8 cellular contexts compared by ENCODE assay signal in the genomic region with DNA sequence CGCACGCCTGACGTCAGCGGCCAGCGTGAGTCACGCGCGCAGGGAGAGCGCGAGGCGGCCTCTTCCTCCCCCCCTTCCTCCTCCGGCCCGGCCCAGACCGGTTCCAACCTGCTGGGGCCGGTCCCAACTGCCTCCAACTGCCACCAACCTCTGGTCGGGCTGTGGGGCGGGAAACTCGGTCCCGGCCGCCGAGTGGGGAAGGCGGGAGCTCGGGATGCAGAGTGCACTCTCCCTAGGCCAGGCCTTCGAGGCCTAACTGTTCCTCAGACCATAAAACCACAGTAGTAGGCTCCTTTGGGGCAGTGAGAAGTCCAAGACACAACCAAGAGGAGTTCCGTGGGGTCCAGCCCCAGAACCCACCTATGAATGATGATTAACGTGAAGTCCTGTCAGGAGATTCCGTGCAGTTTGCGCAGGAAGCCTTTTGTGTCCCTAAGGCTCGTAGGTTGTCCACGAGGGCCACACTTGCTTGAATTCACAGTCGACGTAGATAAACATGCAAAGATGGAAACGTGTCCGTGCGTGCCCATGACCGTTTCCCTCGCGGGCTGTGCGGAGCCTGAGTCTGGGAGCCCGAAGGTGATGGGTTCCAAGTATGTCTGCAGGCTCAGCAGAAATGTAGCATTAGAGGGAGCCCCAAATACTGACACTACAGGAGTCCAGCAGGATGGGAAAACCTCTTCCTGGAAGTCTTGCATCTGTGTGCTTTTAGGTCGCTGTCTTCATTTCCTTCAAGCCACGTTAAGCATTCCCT. TPM values are rescaled to one million over a fixed set of nuclear protein-coding genes. Genes with fewer than 3 reads are reported as not detected.
DNase-seq lines count a peak whose midpoint lies in the region; ATAC-seq and TF ChIP-seq lines count a peak whose summit lies in the region.

No MANE protein-coding gene starts in this region.

- 2 to 3% methylated on average over 34 to 42 of the region's 42 CpGs for WGBS in heart right ventricle, 2 donors

- no peaks in the 10 kb centered on the region for H3K27me3 ChIP-seq in heart right ventricle

- ATAC-seq in GM21737 (IDR thresholded peaks at IDR 0.05; ENCODE audit: unreplicated experiment) (peak; percentile 46), heart right ventricle (peak; percentile 91 to 95 (median 93))

- intact Hi-C loops in heart right ventricle (cut with DNase I) (loop anchor here in 3 of 10 donors (2.0 to 5.0 kb wide), 3 partner anchors 42 to 92 kb away; partner anchors contain the start of gene WBP2 (in 2 of the 3)), posterior cingulate gyrus (cut with DNase I) (loop anchor here (5.0 kb wide), 2 partner anchors 42 to 67 kb away; no protein-coding TSS in a partner anchor)

- peak overlapping the region; percentile 97 to 100 (median 99) for H3K27ac ChIP-seq in heart right ventricle

- TF ChIP-seq CTCF in heart right ventricle (IDR thresholded peaks at IDR 0.05): no peak

- peaks cover 7 to 71% (median 39%) of the 10 kb centered on the region in 9 donors for H3K4me1 ChIP-seq in heart right ventricle

- no peaks in the 10 kb centered on the region for H3K9me3 ChIP-seq in heart right ventricle

- no peaks in the 10 kb centered on the region for H3K36me3 ChIP-seq in heart right ventricle

- DNase-seq in EH (ENCODE audit: low read depth) (peak; percentile 89), LHCN-M2 (ENCODE audit: low read depth) (peak; percentile 94), SHP77 (lab: John Stamatoyannopoulos, UW) (peak; percentile 86 to 89), heart right ventricle (peak; percentile 89 to 90), posterior cingulate gyrus (peak; percentile 69 to 97 (median 84)), ureter (ENCODE audit: low spot score) (peak; percentile 95)
- DNase-seq in activated naive CD8-positive, alpha-beta T cell treated with anti-CD3 and anti-CD28 coated beads, Interleukin-2, amount 50 U/mL, for 16 hours (ENCODE audit: low read depth, low spot score): peak; percentile 64

- H3K4me3 ChIP-seq in heart right ventricle: peak overlapping the region; percentile 51 to 78 (median 70)

RNA-seq across cellular contexts. Expression of gene UNK, which starts 0.6 kb away (rescaled TPM):
- total RNA-seq in LHCN-M2 (2014; rRNA removed) (18.8 and 32.5 TPM in 2 replicates), heart right ventricle (10 to 100 TPM; 11.6 to 19.1 (median 14.7) TPM), ureter (49.2 TPM)
- polyA plus RNA-seq in LHCN-M2 (2012): 12.9 TPM
- polyA plus RNA-seq in heart right ventricle: 10 to 100 TPM; 12.9 to 21.3 TPM

RNA-seq across cellular contexts. Expression of gene GALK1, which starts 20.2 kb away (rescaled TPM):
- total RNA-seq in LHCN-M2 (2014; rRNA removed) (65.4 and 66.3 TPM in 2 replicates), heart right ventricle (10 to 100 TPM in 6 of 10 donors, 1 to 10 TPM in 4; 5.2 to 26.4 (median 11.3) TPM), ureter (24.2 TPM)
- 60.8 TPM for polyA plus RNA-seq in LHCN-M2 (2012)
- polyA plus RNA-seq in heart right ventricle: 10 to 100 TPM; 29.2 to 44.6 TPM

RNA-seq across cellular contexts. Expression of gene UNC13D, which starts 59.0 kb away (rescaled TPM):
- total RNA-seq in LHCN-M2 (2014; rRNA removed): 0.69 and 0.71 TPM in 2 replicates
- 0.49 TPM for polyA plus RNA-seq in LHCN-M2 (2012)
- total RNA-seq in heart right ventricle: 10 to 100 TPM in 3 of 10 donors, 1 to 10 TPM in 7; 5.5 to 20.7 (median 8.5) TPM
- 10 to 100 TPM in 1 of 2 donors, 1 to 10 TPM in 1; 3.0 to 12.6 TPM for polyA plus RNA-seq in heart right ventricle
- total RNA-seq in ureter: 75.3 TPM

Comparison
In these comparisons a context has a peak if more than half of its experiments do, and no peak if none do; other contexts are left out.
1. Peak in every context shown above with its lines: DNase-seq, ATAC-seq, H3K4me3 ChIP-seq and H3K27ac ChIP-seq.